In genomic region chr3:138687236-138687635, GRCh38 we compare ENCODE assay signal across 1 cellular context.
TF ChIP-seq lines count a peak whose summit lies in the region.

No MANE protein-coding gene starts in this region.

TF ChIP-seq in GM23338, 12 proteins besides CTCF, POLR2A, EP300 and RAD21 (continued from another document):
- TF ChIP-seq, protein P1, sequence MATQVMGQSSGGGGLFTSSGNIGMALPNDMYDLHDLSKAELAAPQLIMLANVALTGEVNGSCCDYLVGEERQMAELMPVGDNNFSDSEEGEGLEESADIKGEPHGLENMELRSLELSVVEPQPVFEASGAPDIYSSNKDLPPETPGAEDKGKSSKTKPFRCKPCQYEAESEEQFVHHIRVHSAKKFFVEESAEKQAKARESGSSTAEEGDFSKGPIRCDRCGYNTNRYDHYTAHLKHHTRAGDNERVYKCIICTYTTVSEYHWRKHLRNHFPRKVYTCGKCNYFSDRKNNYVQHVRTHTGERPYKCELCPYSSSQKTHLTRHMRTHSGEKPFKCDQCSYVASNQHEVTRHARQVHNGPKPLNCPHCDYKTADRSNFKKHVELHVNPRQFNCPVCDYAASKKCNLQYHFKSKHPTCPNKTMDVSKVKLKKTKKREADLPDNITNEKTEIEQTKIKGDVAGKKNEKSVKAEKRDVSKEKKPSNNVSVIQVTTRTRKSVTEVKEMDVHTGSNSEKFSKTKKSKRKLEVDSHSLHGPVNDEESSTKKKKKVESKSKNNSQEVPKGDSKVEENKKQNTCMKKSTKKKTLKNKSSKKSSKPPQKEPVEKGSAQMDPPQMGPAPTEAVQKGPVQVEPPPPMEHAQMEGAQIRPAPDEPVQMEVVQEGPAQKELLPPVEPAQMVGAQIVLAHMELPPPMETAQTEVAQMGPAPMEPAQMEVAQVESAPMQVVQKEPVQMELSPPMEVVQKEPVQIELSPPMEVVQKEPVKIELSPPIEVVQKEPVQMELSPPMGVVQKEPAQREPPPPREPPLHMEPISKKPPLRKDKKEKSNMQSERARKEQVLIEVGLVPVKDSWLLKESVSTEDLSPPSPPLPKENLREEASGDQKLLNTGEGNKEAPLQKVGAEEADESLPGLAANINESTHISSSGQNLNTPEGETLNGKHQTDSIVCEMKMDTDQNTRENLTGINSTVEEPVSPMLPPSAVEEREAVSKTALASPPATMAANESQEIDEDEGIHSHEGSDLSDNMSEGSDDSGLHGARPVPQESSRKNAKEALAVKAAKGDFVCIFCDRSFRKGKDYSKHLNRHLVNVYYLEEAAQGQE (IDR thresholded peaks at IDR 0.05; ENCODE audit: unreplicated experiment): no peak
- TF ChIP-seq POLR2AphosphoS5 (IDR thresholded peaks at IDR 0.05; ENCODE audit: low read depth) (no peak), STAT1 (IDR thresholded peaks at IDR 0.05; ENCODE audit: unreplicated experiment) (no peak)
TF ChIP-seq in GM23338: peak in this region for 0.
